In genomic region chr15:41908681-41909461, GRCh38 we compare ENCODE assay signal across 1 cellular context.
TF ChIP-seq lines count a peak whose summit lies in the region.

No MANE protein-coding gene starts in this region.

TF ChIP-seq in HepG2, 621 proteins besides CTCF, POLR2A, EP300 and RAD21:
- peak; percentile 8; the same call in 1 of the 2 replicates for TF ChIP-seq ZNF687 (CRISPR knock-in tag; IDR thresholded peaks at IDR 0.05)
- no peak for TF ChIP-seq CENPT (CRISPR knock-in tag; IDR thresholded peaks at IDR 0.05; ENCODE audit: low read depth)
